In the genomic region with DNA sequence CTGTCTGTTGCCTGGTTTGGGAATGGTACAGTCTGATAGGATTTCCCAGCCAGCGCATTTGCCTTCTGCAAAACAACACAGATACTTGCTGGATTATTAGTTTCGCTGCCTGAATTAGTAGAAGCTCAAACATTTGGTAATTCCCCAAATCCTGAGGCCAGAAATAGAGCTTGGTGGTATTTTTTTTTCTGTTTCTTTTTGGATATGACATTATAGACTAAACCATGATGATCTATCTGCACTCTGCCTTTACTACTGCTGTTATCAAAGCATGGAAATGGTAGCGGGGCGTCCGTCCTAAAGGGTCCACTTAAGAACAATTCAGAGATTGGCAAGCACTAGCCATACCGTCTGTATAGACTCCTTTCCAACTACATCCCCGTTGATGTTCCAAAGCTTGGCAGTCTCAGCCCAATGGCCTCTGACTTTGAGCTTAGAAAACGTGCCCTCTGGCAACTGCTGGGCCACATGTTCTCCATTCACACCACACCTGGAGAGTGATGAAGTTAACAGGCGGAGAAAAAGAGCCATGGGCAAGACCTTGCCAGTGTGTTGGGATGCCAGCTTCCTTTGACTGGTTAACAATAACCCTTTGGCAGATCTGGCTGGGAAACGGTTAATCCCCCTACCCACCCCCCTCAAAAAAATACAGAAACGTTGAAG, we compare ENCODE assay signal across 17 cellular contexts.
"Had no signal": no experiment of that assay in that cellular context is flagged by ENCODE, and none has a peak within 500 bp of the region (broad histone marks: within the 10 kb centered on the region; RNA-seq: fewer than 3 reads in every experiment).

No MANE protein-coding gene starts in this region.

- H3K9me3 Mint-ChIP-seq: activated naive CD4-positive, alpha-beta T cell treated with anti-CD3 and anti-CD28 coated beads for 36 hours; activated naive CD8-positive, alpha-beta T cell treated with anti-CD3 and anti-CD28 coated beads, Interleukin-2, amount 50 U/mL, for 24 hours; activated T-helper 2 cell treated with anti-CD3 and anti-CD28 coated beads, Interferon-gamma antibody, Interleukin-2, Interleukin-4, amounts not matched to agents 10 μg/mL and 5 μg/mL and 100 μg/mL, durations not matched to agents 14 hours and 24 hours and 36 hours had no signal

- ATAC-seq: activated CD4-positive, CD25-positive, alpha-beta regulatory T cell treated with anti-CD3 and anti-CD28 coated beads, Interleukin-2, amount 50 U/mL, for 24 hours; activated naive CD8-positive, alpha-beta T cell treated with anti-CD3 and anti-CD28 coated beads, Interleukin-2, amount 50 U/mL, for 24 hours; gastrocnemius medialis; left colon had no signal

- H3K4me3 ChIP-seq: gastrocnemius medialis, heart right ventricle, tibial artery, vagina had no signal

- H3K4me3 Mint-ChIP-seq: activated naive CD4-positive, alpha-beta T cell treated with anti-CD3 and anti-CD28 coated beads for 36 hours; activated naive CD8-positive, alpha-beta T cell treated with anti-CD3 and anti-CD28 coated beads, Interleukin-2, amount 50 U/mL, for 24 hours had no signal

- DNase-seq: activated CD4-positive, alpha-beta T cell treated with anti-CD3 and anti-CD28 coated beads, Interleukin-2, amount 50 U/mL, for 4 hours; activated naive CD4-positive, alpha-beta T cell treated with anti-CD3 and anti-CD28 coated beads for 36 hours; activated naive CD8-positive, alpha-beta T cell treated with anti-CD3 and anti-CD28 coated beads, Interleukin-2, amount 50 U/mL, for 24 hours; aorta; cerebellar nuclear complex; gastrocnemius medialis; heart right ventricle; left colon; small intestine; stimulated activated CD4-positive, alpha-beta T cell treated with anti-CD3 and anti-CD28 coated beads, Interleukin-4, amount 100 ng/mL, for 24 hours; stimulated activated naive CD4-positive, alpha-beta T cell; T1000; tibial artery had no signal

- H3K9me3 ChIP-seq: gastrocnemius medialis, heart right ventricle, tibial artery, vagina had no signal

- H3K27ac ChIP-seq: epithelial cell of prostate, heart right ventricle, tibial artery, vagina had no signal

- FAIRE-seq: small intestine had no signal

- H3K4me1 Mint-ChIP-seq: activated naive CD8-positive, alpha-beta T cell treated with anti-CD3 and anti-CD28 coated beads, Interleukin-2, amount 50 U/mL, for 24 hours had no signal

- H3K36me3 ChIP-seq: gastrocnemius medialis, heart right ventricle, tibial artery, vagina had no signal

- H3K27me3 ChIP-seq: gastrocnemius medialis, heart right ventricle, tibial artery, vagina had no signal

- H3K27ac Mint-ChIP-seq: activated naive CD4-positive, alpha-beta T cell treated with anti-CD3 and anti-CD28 coated beads for 36 hours; activated naive CD8-positive, alpha-beta T cell treated with anti-CD3 and anti-CD28 coated beads, Interleukin-2, amount 50 U/mL, for 24 hours; activated T-helper 2 cell treated with anti-CD3 and anti-CD28 coated beads, Interferon-gamma antibody, Interleukin-2, Interleukin-4, amounts not matched to agents 10 μg/mL and 5 μg/mL and 100 μg/mL, durations not matched to agents 14 hours and 24 hours and 36 hours had no signal

- H3K4me1 ChIP-seq: gastrocnemius medialis had no signal
